Comparison of ENCODE assay signal across 1 cellular context in the genomic region with DNA sequence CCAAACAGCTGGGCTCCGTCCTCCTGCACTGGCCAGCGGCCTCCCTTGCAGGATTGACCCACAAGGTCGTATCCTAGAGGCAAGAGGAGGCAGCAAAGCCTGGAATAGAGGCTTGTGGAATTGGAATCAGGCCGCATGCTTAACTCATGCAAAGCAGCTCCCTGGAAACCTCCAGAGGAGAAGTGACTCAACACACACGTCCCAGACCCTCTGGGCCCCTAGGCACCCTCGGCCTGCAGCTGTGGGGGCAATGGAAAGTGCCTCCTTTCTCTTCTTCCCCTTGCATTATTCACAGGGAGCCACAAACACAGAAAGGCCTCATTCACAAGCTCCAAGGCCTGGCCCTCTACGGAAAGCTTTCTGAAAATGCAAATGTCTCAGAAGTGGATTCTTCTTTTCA.
A peak's percentile ranks its signal among the peaks of the same experiment; 100 is the strongest.
TF ChIP-seq lines count a peak whose summit lies in the region.

No MANE protein-coding gene starts in this region.

TF ChIP-seq in WTC11, 78 proteins besides CTCF, POLR2A, EP300 and RAD21 (continued from another document):
- TF ChIP-seq, protein P1, sequence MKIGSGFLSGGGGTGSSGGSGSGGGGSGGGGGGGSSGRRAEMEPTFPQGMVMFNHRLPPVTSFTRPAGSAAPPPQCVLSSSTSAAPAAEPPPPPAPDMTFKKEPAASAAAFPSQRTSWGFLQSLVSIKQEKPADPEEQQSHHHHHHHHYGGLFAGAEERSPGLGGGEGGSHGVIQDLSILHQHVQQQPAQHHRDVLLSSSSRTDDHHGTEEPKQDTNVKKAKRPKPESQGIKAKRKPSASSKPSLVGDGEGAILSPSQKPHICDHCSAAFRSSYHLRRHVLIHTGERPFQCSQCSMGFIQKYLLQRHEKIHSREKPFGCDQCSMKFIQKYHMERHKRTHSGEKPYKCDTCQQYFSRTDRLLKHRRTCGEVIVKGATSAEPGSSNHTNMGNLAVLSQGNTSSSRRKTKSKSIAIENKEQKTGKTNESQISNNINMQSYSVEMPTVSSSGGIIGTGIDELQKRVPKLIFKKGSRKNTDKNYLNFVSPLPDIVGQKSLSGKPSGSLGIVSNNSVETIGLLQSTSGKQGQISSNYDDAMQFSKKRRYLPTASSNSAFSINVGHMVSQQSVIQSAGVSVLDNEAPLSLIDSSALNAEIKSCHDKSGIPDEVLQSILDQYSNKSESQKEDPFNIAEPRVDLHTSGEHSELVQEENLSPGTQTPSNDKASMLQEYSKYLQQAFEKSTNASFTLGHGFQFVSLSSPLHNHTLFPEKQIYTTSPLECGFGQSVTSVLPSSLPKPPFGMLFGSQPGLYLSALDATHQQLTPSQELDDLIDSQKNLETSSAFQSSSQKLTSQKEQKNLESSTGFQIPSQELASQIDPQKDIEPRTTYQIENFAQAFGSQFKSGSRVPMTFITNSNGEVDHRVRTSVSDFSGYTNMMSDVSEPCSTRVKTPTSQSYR (CRISPR knock-in tag; IDR thresholded peaks at IDR 0.05): no peak
- TF ChIP-seq, protein P2, sequence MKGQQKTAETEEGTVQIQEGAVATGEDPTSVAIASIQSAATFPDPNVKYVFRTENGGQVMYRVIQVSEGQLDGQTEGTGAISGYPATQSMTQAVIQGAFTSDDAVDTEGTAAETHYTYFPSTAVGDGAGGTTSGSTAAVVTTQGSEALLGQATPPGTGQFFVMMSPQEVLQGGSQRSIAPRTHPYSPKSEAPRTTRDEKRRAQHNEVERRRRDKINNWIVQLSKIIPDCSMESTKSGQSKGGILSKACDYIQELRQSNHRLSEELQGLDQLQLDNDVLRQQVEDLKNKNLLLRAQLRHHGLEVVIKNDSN (CRISPR knock-in tag; IDR thresholded peaks at IDR 0.05): no peak
- TF ChIP-seq, protein P3, sequence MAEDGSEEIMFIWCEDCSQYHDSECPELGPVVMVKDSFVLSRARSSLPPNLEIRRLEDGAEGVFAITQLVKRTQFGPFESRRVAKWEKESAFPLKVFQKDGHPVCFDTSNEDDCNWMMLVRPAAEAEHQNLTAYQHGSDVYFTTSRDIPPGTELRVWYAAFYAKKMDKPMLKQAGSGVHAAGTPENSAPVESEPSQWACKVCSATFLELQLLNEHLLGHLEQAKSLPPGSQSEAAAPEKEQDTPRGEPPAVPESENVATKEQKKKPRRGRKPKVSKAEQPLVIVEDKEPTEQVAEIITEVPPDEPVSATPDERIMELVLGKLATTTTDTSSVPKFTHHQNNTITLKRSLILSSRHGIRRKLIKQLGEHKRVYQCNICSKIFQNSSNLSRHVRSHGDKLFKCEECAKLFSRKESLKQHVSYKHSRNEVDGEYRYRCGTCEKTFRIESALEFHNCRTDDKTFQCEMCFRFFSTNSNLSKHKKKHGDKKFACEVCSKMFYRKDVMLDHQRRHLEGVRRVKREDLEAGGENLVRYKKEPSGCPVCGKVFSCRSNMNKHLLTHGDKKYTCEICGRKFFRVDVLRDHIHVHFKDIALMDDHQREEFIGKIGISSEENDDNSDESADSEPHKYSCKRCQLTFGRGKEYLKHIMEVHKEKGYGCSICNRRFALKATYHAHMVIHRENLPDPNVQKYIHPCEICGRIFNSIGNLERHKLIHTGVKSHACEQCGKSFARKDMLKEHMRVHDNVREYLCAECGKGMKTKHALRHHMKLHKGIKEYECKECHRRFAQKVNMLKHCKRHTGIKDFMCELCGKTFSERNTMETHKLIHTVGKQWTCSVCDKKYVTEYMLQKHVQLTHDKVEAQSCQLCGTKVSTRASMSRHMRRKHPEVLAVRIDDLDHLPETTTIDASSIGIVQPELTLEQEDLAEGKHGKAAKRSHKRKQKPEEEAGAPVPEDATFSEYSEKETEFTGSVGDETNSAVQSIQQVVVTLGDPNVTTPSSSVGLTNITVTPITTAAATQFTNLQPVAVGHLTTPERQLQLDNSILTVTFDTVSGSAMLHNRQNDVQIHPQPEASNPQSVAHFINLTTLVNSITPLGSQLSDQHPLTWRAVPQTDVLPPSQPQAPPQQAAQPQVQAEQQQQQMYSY (CRISPR knock-in tag; IDR thresholded peaks at IDR 0.05): peak; percentile 72
